ENCODE assay signal across 24 cellular contexts in genomic region chr6:18055098-18055497, GRCh38.
A peak's percentile ranks its signal among the peaks of the same experiment; 100 is the strongest.
DNase-seq lines count a peak whose midpoint lies in the region; ATAC-seq, FAIRE-seq and TF ChIP-seq lines count a peak whose summit lies in the region.
"Had no signal": no experiment of that assay in that cellular context is flagged by ENCODE, and none has a peak within 500 bp of the region (broad histone marks: within the 10 kb centered on the region; RNA-seq: fewer than 3 reads in every experiment).

No MANE protein-coding gene starts in this region.

- RAD21 ChIA-PET in HCT116 (lab: Charles Lee; ENCODE audit: low non-redundant PET in 1 of 2, low total read pairs in 2 of 2, uncharacterized antibody in 2 of 2, unreplicated experiment in 2 of 2), result no interaction called here

- H3K27me3 ChIP-seq in HCT116 (ENCODE audit: insufficient read depth, low read length), result no peaks in the 10 kb centered on the region
- H3K27me3 ChIP-seq in RWPE2 (ENCODE audit: insufficient read depth, poor library complexity, severe bottlenecking), result no peaks in the 10 kb centered on the region
- H3K27me3 ChIP-seq in keratinocyte (ENCODE audit: control insufficient read depth, extremely low read depth, insufficient read depth, low read length), result no peaks in the 10 kb centered on the region
- H3K27me3 ChIP-seq: BE2C, BLaER1 had no signal

- no peak overlapping the region for H3K27ac ChIP-seq in HCT116 (ENCODE audit: low read depth, low read length)
- H3K27ac ChIP-seq in RWPE2 (ENCODE audit: poor library complexity, severe bottlenecking), result peak overlapping the region; percentile 58
- H3K27ac ChIP-seq in keratinocyte (ENCODE audit: control insufficient read depth, insufficient read depth, low read length), result peak overlapping the region; percentile 78
- H3K27ac ChIP-seq: BLaER1 had no signal

- POLR2A ChIA-PET in HCT116 (lab: Charles Lee), result no interaction called here

- no peaks in the 10 kb centered on the region for H3K36me3 ChIP-seq in HCT116 (ENCODE audit: control insufficient read depth in 1 of 2, insufficient read depth in 2 of 2, low read length in 2 of 2)
- H3K36me3 ChIP-seq in RWPE2 (ENCODE audit: low read depth), result no peaks in the 10 kb centered on the region
- H3K36me3 ChIP-seq in keratinocyte (ENCODE audit: control insufficient read depth in 2 of 2, extremely low read depth in 1 of 2, insufficient read depth in 2 of 2, low read length in 2 of 2), result no peaks in the 10 kb centered on the region
- H3K36me3 ChIP-seq: BE2C, BLaER1 had no signal

- dilution Hi-C loops in keratinocyte (cut with MboI; ENCODE audit: extremely low pct_ligation_motif_present, low sequenced_read_pairs), result no loop called here

- H3K4me1 ChIP-seq in HCT116 (ENCODE audit: control insufficient read depth in 1 of 2, insufficient read depth in 2 of 2, low read length in 2 of 2) (peaks cover 0 to 7% of the 10 kb centered on the region in 2 experiments; a peak in 2 of 4 replicates), RWPE2 (ENCODE audit: insufficient read depth, poor library complexity, severe bottlenecking) (peaks cover 25% of the 10 kb centered on the region), keratinocyte (ENCODE audit: control insufficient read depth, extremely low read depth, insufficient read depth, low read length) (peaks cover 37% of the 10 kb centered on the region)
- H3K4me1 ChIP-seq: BE2C had no signal

- H3K9me3 ChIP-seq in HCT116 (ENCODE audit: control insufficient read depth in 1 of 2, insufficient read depth in 1 of 2, low read depth in 1 of 2, low read length in 2 of 2) (no peaks in the 10 kb centered on the region), RWPE2 (ENCODE audit: severe bottlenecking) (no peaks in the 10 kb centered on the region), keratinocyte (ENCODE audit: control insufficient read depth, low read depth, low read length) (no peaks in the 10 kb centered on the region)
- H3K9me3 ChIP-seq: BE2C, BLaER1 had no signal

- no peak for TF ChIP-seq POLR2A in HCT116 (IDR thresholded peaks at IDR 0.05; ENCODE audit: borderline replicate concordance, extremely low read depth, insufficient read depth, insufficient read length)

- H4K20me1 ChIP-seq in HCT116 (ENCODE audit: insufficient read depth) (no peaks in the 10 kb centered on the region), keratinocyte (ENCODE audit: control insufficient read depth, extremely low read depth, insufficient read depth, low read length) (no peaks in the 10 kb centered on the region)
- H4K20me1 ChIP-seq: BLaER1 had no signal

- no peak for ATAC-seq in HCT116
- ATAC-seq in RWPE2 (ENCODE audit: low read depth), result no peak

- intact Hi-C loops in HCT116 (cut with micrococcal nuclease), result no loop called here

- H3K79me2 ChIP-seq in HCT116 (ENCODE audit: insufficient read depth, low read length) (no peaks in the 10 kb centered on the region), keratinocyte (ENCODE audit: control insufficient read depth, insufficient read depth, low read length) (no peaks in the 10 kb centered on the region)

- CTCF ChIA-PET in HCT116 (lab: Charles Lee), result no interaction called here

- TF ChIP-seq CTCF in HCT116 (IDR thresholded peaks at IDR 0.05 in 2 of 3, conservative IDR thresholded peaks at IDR 0.05 in 1 of 3; ENCODE audit: borderline replicate concordance in 1 of 3, insufficient read depth in 1 of 3, low read depth in 2 of 3, low read length in 2 of 3) (no peak), RWPE2 (IDR thresholded peaks at IDR 0.05; ENCODE audit: poor library complexity, severe bottlenecking) (no peak), keratinocyte (optimal IDR thresholded peaks at IDR 0.05 in 1 of 3, IDR thresholded peaks at IDR 0.05 in 1 of 3, conservative IDR thresholded peaks at IDR 0.05 in 1 of 3; ENCODE audit: extremely low read depth in 1 of 3, insufficient read depth in 2 of 3, low read length in 3 of 3) (no peak)

- H2AFZ ChIP-seq in HCT116 (ENCODE audit: low read depth, low read length, poor library complexity, severe bottlenecking) (peak overlapping the region; percentile 26), keratinocyte (ENCODE audit: control insufficient read depth, low read length) (no peak overlapping the region)

- H3K4me2 ChIP-seq in HCT116 (ENCODE audit: low read length) (no peak overlapping the region), keratinocyte (ENCODE audit: control insufficient read depth, extremely low read depth, insufficient read depth, low read depth, low read length) (no peak overlapping the region)
- H3K4me2 ChIP-seq: BLaER1 had no signal

- DNase-seq in HCT116 (ENCODE audit: low read depth, low spot score) (no peak), RWPE2 (ENCODE audit: low spot score) (no peak), keratinocyte (ENCODE audit: low read depth, low spot score) (no peak), HK-2 (ENCODE audit: unreplicated experiment) (no peak)
- DNase-seq in stimulated activated CD4-positive, alpha-beta T cell treated with anti-CD3 and anti-CD28 coated beads, Interleukin-2, amount 100 ng/mL, for 24 hours, result no peak
- DNase-seq: 8988T; ACHN; BE2C; C1 segment of cervical spinal cord; CD4-positive, alpha-beta memory T cell; CD4-positive, CD25-positive, alpha-beta regulatory T cell; CD8-positive, alpha-beta memory T cell; COR-L47; DMS 273 treated with DMSO at 0.1 percent for 48 hours; DMS153; DMS53; DMS79; DND-41; EL; GDM1 had no signal

- H3K9ac ChIP-seq in HCT116 (ENCODE audit: low read length) (no peak overlapping the region), keratinocyte (ENCODE audit: control insufficient read depth, extremely low read depth, insufficient read depth, low read length) (no peak overlapping the region)
- H3K9ac ChIP-seq: BLaER1 had no signal

- H3K9me2 ChIP-seq in HCT116 (ENCODE audit: insufficient read depth), result no peaks in the 10 kb centered on the region

- H3K4me3 ChIP-seq in HCT116 (replicated peaks in 1 of 2; ENCODE audit: low read depth in 1 of 2, low read length in 2 of 2), result no peak overlapping the region
- no peak overlapping the region for H3K4me3 ChIP-seq in RWPE2 (ENCODE audit: severe bottlenecking)
- H3K4me3 ChIP-seq in keratinocyte (ENCODE audit: control insufficient read depth in 2 of 3, extremely low read depth in 1 of 3, insufficient read depth in 2 of 3, low read depth in 1 of 3, low read length in 3 of 3), result no peak overlapping the region
- H3K4me3 ChIP-seq: BLaER1 had no signal

- no peak for FAIRE-seq in keratinocyte (lab: Jason Lieb, UNC)
- FAIRE-seq: A204.1, GM12891, GM19239 had no signal

- H3K9me1 ChIP-seq in keratinocyte (ENCODE audit: control insufficient read depth, extremely low read depth, insufficient read depth, low read length), result no peaks in the 10 kb centered on the region

- TF ChIP-seq RAD21 in HCT116 (IDR thresholded peaks at IDR 0.05; ENCODE audit: low read depth), result no peak

- no TSS peak for BruUV-seq in HCT116 (replicated peaks; lab: Mats Ljungman, UMichigan)

TF ChIP-seq in HCT116, 20 proteins besides CTCF, POLR2A, EP300 and RAD21:
- TF ChIP-seq SIN3A (IDR thresholded peaks at IDR 0.05; ENCODE audit: low read depth) (no peak), ZBTB33 (IDR thresholded peaks at IDR 0.05; ENCODE audit: extremely low read depth, insufficient replicate concordance, low read length) (no peak), ELF1 (IDR thresholded peaks at IDR 0.05; ENCODE audit: borderline replicate concordance, low read depth) (no peak), ZNF274 (IDR thresholded peaks at IDR 0.05; ENCODE audit: low read depth, low read length) (no peak), CBX3 (IDR thresholded peaks at IDR 0.05; ENCODE audit: low read depth) (no peak), TCF7L2 (IDR thresholded peaks at IDR 0.05; ENCODE audit: borderline replicate concordance, extremely low read depth, insufficient read depth, insufficient read length) (no peak), EZH2phosphoT487 (IDR thresholded peaks at IDR 0.05; ENCODE audit: borderline replicate concordance) (no peak)
- TF ChIP-seq, protein P1, sequence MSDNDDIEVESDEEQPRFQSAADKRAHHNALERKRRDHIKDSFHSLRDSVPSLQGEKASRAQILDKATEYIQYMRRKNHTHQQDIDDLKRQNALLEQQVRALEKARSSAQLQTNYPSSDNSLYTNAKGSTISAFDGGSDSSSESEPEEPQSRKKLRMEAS (IDR thresholded peaks at IDR 0.05), result no peak
TF ChIP-seq in HCT116: peak in this region for 0.
